In genomic region chr17:28648698-28649097, GRCh38 we compare ENCODE assay signal across 1 cellular context.
TF ChIP-seq lines count a peak whose summit lies in the region.

No MANE protein-coding gene starts in this region.

TF ChIP-seq in HEK293, 187 proteins besides CTCF, POLR2A, EP300 and RAD21:
- no peak for TF ChIP-seq ATF2 (tag by site-specific recombination; IDR thresholded peaks at IDR 0.05; ENCODE audit: low read depth)
- peak; percentile 61 for TF ChIP-seq SCRT2 (tag by site-specific recombination; IDR thresholded peaks at IDR 0.05)
- TF ChIP-seq ZNF677 (tag by site-specific recombination; IDR thresholded peaks at IDR 0.05): no peak
- TF ChIP-seq SP2 (tag by site-specific recombination; IDR thresholded peaks at IDR 0.05): no peak
- no peak for TF ChIP-seq ZNF248 (tag by site-specific recombination; IDR thresholded peaks at IDR 0.05)
- TF ChIP-seq ZNF398 (tag by site-specific recombination; IDR thresholded peaks at IDR 0.05): no peak
- no peak for TF ChIP-seq ZNF518A (tag by site-specific recombination; conservative IDR thresholded peaks at IDR 0.05; ENCODE audit: low read depth)
